ENCODE assay signal across 1 cellular context in the genomic region with DNA sequence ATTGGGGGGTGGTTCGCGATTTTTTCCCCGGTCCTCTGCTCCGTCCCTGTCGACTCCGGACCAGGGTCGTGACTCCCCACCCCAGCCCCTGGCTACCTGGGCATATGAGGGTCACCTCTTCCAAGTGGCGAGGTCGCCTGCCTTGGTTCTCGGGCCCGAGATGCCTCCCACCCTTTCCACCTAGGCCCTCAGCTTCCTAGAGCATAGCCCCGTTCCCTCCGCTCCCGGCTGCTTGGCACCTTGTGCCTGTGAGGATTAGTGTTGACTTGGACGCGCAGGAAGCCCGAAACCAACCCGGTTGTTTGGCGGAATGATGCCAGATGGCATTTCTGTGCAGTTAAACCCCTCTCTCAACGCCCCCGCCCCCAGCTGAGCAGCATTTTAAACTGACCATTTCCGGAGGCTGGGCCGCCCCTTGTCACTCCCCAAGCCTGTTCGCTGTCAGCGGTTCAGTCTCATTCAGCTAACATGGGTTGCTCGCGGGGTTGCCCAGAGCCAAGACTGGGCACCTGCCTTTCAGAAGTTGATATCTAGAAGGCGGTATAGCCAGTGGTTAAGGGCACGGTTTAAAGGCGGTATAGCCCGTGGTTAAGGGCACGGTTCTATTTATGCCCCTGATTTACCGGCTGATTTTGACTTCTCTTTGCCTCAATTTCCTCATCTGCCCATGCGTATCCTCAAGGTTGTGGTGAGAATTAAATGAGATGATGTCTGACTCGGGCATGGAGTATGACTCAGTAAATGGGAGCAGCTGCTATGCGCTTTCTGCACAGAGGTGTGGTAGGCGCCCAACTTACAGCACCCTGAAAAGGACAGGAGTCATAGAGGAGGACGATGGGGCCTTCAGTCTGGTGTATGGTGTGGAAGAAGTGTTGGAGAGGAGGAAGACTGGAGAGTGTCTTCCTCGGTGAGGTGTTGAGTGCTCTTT.
TF ChIP-seq lines count a peak whose summit lies in the region.

No MANE protein-coding gene starts in this region.

TF ChIP-seq in K562, 482 proteins besides CTCF, POLR2A, EP300 and RAD21 (continued from another document and continues in another):
- TF ChIP-seq FOXP4 (CRISPR knock-in tag; IDR thresholded peaks at IDR 0.05; ENCODE audit: borderline replicate concordance) (0 out of 2 replicates have a peak, but pooled peaks have one; percentile 79), EGR1 (conservative IDR thresholded peaks at IDR 0.05) (peak; percentile 84), ZNF407 (IDR thresholded peaks at IDR 0.05; ENCODE audit: low read depth) (no peak), TEAD1 (CRISPR knock-in tag; IDR thresholded peaks at IDR 0.05) (peak; percentile 0 to 75; a peak in 2 of 4 replicates), CBX3 (IDR thresholded peaks at IDR 0.05; ENCODE audit: borderline replicate concordance in 1 of 2, low read length in 2 of 2) (no peak), ZNF175 (CRISPR knock-in tag; IDR thresholded peaks at IDR 0.05; ENCODE audit: low read depth) (no peak), NFATC3 (IDR thresholded peaks at IDR 0.05) (no peak), E2F3 (CRISPR knock-in tag; IDR thresholded peaks at IDR 0.05) (no peak), ZFX (CRISPR knock-in tag; IDR thresholded peaks at IDR 0.05) (peak; percentile 35), ATF1 (CRISPR knock-in tag; IDR thresholded peaks at IDR 0.05) (no peak), ATF1 (tag; IDR thresholded peaks at IDR 0.05) (peak; percentile 49; the same call in 1 of the 2 replicates), XRCC3 (IDR thresholded peaks at IDR 0.05) (no peak), SMC3 (conservative IDR thresholded peaks at IDR 0.05; ENCODE audit: insufficient read depth, low read depth, low read length) (no peak), ZNF124 (CRISPR knock-in tag; IDR thresholded peaks at IDR 0.05) (no peak), KAT7 (CRISPR knock-in tag; IDR thresholded peaks at IDR 0.05; ENCODE audit: borderline replicate concordance) (0 out of 2 replicates have a peak, but pooled peaks have one; percentile 65), FOXM1 (IDR thresholded peaks at IDR 0.05; ENCODE audit: low read depth) (no peak), FOXM1 (CRISPR knock-in tag; IDR thresholded peaks at IDR 0.05; ENCODE audit: low read depth) (peak; percentile 33; the same call in 1 of the 2 replicates), ZNF511 (CRISPR knock-in tag; IDR thresholded peaks at IDR 0.05) (peak; percentile 58; the same call in 1 of the 2 replicates), ZFP30 (CRISPR knock-in tag; IDR thresholded peaks at IDR 0.05; ENCODE audit: borderline replicate concordance) (no peak), ETS2 (tag; IDR thresholded peaks at IDR 0.05; ENCODE audit: borderline replicate concordance, poor library complexity, severe bottlenecking) (no peak), CREM (IDR thresholded peaks at IDR 0.05; ENCODE audit: low read depth) (0 out of 2 replicates have a peak, but pooled peaks have one; percentile 3)
- TF ChIP-seq, protein P1, sequence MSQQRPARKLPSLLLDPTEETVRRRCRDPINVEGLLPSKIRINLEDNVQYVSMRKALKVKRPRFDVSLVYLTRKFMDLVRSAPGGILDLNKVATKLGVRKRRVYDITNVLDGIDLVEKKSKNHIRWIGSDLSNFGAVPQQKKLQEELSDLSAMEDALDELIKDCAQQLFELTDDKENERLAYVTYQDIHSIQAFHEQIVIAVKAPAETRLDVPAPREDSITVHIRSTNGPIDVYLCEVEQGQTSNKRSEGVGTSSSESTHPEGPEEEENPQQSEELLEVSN (IDR thresholded peaks at IDR 0.05; ENCODE audit: borderline replicate concordance in 1 of 2, extremely low read depth in 1 of 2, insufficient read depth in 1 of 2, insufficient read length in 1 of 2, low read depth in 1 of 2, low read length in 1 of 2, poor library complexity in 1 of 2, severe bottlenecking in 1 of 2) = peak in 1 of 2 experiments; percentile 5
- TF ChIP-seq, protein P2, sequence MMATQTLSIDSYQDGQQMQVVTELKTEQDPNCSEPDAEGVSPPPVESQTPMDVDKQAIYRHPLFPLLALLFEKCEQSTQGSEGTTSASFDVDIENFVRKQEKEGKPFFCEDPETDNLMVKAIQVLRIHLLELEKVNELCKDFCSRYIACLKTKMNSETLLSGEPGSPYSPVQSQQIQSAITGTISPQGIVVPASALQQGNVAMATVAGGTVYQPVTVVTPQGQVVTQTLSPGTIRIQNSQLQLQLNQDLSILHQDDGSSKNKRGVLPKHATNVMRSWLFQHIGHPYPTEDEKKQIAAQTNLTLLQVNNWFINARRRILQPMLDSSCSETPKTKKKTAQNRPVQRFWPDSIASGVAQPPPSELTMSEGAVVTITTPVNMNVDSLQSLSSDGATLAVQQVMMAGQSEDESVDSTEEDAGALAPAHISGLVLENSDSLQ (IDR thresholded peaks at IDR 0.05) = peak; percentile 41
- TF ChIP-seq, protein P3, sequence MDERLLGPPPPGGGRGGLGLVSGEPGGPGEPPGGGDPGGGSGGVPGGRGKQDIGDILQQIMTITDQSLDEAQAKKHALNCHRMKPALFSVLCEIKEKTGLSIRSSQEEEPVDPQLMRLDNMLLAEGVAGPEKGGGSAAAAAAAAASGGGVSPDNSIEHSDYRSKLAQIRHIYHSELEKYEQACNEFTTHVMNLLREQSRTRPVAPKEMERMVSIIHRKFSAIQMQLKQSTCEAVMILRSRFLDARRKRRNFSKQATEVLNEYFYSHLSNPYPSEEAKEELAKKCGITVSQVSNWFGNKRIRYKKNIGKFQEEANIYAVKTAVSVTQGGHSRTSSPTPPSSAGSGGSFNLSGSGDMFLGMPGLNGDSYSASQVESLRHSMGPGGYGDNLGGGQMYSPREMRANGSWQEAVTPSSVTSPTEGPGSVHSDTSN (CRISPR knock-in tag; IDR thresholded peaks at IDR 0.05; ENCODE audit: low read depth) = 0 out of 2 replicates have a peak, but pooled peaks have one; percentile 15
- TF ChIP-seq, protein P3 (tag; conservative IDR thresholded peaks at IDR 0.05; ENCODE audit: low read depth) = no peak
- TF ChIP-seq, protein P4, sequence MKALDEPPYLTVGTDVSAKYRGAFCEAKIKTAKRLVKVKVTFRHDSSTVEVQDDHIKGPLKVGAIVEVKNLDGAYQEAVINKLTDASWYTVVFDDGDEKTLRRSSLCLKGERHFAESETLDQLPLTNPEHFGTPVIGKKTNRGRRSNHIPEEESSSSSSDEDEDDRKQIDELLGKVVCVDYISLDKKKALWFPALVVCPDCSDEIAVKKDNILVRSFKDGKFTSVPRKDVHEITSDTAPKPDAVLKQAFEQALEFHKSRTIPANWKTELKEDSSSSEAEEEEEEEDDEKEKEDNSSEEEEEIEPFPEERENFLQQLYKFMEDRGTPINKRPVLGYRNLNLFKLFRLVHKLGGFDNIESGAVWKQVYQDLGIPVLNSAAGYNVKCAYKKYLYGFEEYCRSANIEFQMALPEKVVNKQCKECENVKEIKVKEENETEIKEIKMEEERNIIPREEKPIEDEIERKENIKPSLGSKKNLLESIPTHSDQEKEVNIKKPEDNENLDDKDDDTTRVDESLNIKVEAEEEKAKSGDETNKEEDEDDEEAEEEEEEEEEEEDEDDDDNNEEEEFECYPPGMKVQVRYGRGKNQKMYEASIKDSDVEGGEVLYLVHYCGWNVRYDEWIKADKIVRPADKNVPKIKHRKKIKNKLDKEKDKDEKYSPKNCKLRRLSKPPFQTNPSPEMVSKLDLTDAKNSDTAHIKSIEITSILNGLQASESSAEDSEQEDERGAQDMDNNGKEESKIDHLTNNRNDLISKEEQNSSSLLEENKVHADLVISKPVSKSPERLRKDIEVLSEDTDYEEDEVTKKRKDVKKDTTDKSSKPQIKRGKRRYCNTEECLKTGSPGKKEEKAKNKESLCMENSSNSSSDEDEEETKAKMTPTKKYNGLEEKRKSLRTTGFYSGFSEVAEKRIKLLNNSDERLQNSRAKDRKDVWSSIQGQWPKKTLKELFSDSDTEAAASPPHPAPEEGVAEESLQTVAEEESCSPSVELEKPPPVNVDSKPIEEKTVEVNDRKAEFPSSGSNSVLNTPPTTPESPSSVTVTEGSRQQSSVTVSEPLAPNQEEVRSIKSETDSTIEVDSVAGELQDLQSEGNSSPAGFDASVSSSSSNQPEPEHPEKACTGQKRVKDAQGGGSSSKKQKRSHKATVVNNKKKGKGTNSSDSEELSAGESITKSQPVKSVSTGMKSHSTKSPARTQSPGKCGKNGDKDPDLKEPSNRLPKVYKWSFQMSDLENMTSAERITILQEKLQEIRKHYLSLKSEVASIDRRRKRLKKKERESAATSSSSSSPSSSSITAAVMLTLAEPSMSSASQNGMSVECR (CRISPR knock-in tag; IDR thresholded peaks at IDR 0.05) = peak; percentile 91
